Comparison of ENCODE assay signal across 7 cellular contexts in the genomic region with DNA sequence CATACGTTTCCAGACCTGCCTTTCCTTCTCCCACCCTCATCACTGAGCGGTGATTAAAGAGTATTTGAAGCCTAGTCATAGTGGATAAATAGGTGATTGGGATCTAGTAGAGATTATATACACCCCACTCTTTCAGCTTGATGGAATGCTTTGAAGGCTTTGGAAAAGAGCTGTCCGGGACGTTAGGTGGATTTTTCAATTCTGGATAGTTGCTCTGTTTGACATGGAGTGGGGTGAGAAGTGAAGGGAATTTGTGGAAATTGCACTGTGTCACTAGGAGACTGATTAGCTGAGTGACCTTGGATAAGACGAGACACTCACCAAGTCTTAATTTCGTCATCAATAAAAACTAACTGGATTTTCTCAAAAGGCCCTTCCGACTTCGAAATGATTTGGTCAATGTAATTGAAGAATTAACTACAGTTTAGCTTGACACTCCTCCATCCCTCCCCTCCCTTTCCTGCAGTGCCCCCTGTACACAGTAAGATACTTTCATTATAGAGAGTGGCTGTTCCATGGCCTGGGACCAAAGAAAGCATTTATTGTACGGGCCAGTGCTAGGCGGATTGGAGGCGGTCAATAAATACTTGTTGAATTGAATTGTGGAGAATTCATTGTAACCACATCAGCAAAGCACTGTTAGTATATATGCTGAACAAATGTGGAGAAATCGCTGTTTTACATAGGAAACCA. TPM values are rescaled to one million over a fixed set of nuclear protein-coding genes. Genes with fewer than 3 reads are reported as not detected.
DNase-seq lines count a peak whose midpoint lies in the region; ATAC-seq and TF ChIP-seq lines count a peak whose summit lies in the region.

No MANE protein-coding gene starts in this region.

- H3K36me3 Mint-ChIP-seq in T-helper 17 cell (ENCODE audit: low read depth) = peaks cover 4% of the 10 kb centered on the region

- H3K27me3 ChIP-seq in HAP-1 (ENCODE audit: low read depth) = peaks cover 5% of the 10 kb centered on the region

- H3K4me1 Mint-ChIP-seq in T-helper 17 cell = peaks cover 24% of the 10 kb centered on the region

- peaks cover 8% of the 10 kb centered on the region for H3K4me1 ChIP-seq in HAP-1

- in situ Hi-C loops in HAP-1 (cut with MboI; ENCODE audit: low sequenced_read_pairs) = no loop called here
- in situ Hi-C loops in GM13976 (cut with MboI; ENCODE audit: low sequenced_read_pairs, unreplicated experiment) = no loop called here

- ATAC-seq in T-helper 17 cell = no peak

- peaks cover 3% of the 10 kb centered on the region; the same call in 1 of the 2 replicates for H3K36me3 ChIP-seq in HAP-1 (replicated peaks)

- peak overlapping the region; percentile 95 for H3K27ac Mint-ChIP-seq in T-helper 17 cell

- H3K27me3 Mint-ChIP-seq in T-helper 17 cell = no peaks in the 10 kb centered on the region

- H3K4me3 Mint-ChIP-seq in T-helper 17 cell = peak overlapping the region; percentile 93

- H3K9me3 ChIP-seq in HAP-1 (no peaks in the 10 kb centered on the region), T-helper 17 cell (ENCODE audit: control insufficient read depth, low read length, poor library complexity, severe bottlenecking) (no peaks in the 10 kb centered on the region)

- TF ChIP-seq CTCF in fibroblast of the aortic adventitia (IDR thresholded peaks at IDR 0.05; ENCODE audit: insufficient read depth, low read length) (no peak), GM13976 (IDR thresholded peaks at IDR 0.05; ENCODE audit: borderline replicate concordance, control extremely low read depth, extremely low read depth, insufficient read depth, missing control alignments) (no peak)

- DNase-seq in HAP-1 (ENCODE audit: low spot score in 2 of 2) (peak; percentile 36 to 38), T-helper 17 cell (no peak), fibroblast of the aortic adventitia (ENCODE audit: low read depth) (peak; percentile 13), nucleus accumbens (lab: John Stamatoyannopoulos, UW) (peak in 45 of 56 donors; percentile 5 to 83 (median 63)), GM13976 (ENCODE audit: low spot score) (no peak), activated gamma-delta T cell (lab: John Stamatoyannopoulos, UW) (no peak), dedifferentiated amniotic fluid mesenchymal stem cell (ENCODE audit: extremely low spot score) (no peak)

- H3K4me3 ChIP-seq in HAP-1 (peak overlapping the region; percentile 79), fibroblast of the aortic adventitia (ENCODE audit: low read depth, low read length) (peak overlapping the region; percentile 75)

RNA-seq across cellular contexts. Expression of a gene that starts 1.0 kb away (rescaled TPM):
- 10 to 100 TPM; 51.1 to 58.6 TPM for total RNA-seq in T-helper 17 cell
- total RNA-seq in fibroblast of the aortic adventitia (ENCODE audit: low replicate concordance) = 28.9 and 41.9 TPM in 2 replicates

RNA-seq across cellular contexts. Expression of a gene that starts 33.2 kb away (rescaled TPM):
- total RNA-seq in T-helper 17 cell = 1 to 10 TPM; 4.2 to 5.2 TPM
- 5.7 and 9.3 TPM in 2 replicates for total RNA-seq in fibroblast of the aortic adventitia (ENCODE audit: low replicate concordance)

RNA-seq across cellular contexts. Expression of a gene that starts 40.5 kb away (rescaled TPM):
- total RNA-seq in T-helper 17 cell (not detected), fibroblast of the aortic adventitia (ENCODE audit: low replicate concordance) (not detected in 2 replicates)

Comparison
In these comparisons a context has a peak if more than half of its experiments do, and no peak if none do; other contexts are left out.
1. DNase-seq: peak in HAP-1 (2 of 2), fibroblast of the aortic adventitia (single experiment) and nucleus accumbens (45 of 56); none in T-helper 17 cell (0 of 3), GM13976 (single experiment), activated gamma-delta T cell (single experiment) and dedifferentiated amniotic fluid mesenchymal stem cell (single experiment).